Comparison of ENCODE assay signal across 23 cellular contexts in the genomic region with DNA sequence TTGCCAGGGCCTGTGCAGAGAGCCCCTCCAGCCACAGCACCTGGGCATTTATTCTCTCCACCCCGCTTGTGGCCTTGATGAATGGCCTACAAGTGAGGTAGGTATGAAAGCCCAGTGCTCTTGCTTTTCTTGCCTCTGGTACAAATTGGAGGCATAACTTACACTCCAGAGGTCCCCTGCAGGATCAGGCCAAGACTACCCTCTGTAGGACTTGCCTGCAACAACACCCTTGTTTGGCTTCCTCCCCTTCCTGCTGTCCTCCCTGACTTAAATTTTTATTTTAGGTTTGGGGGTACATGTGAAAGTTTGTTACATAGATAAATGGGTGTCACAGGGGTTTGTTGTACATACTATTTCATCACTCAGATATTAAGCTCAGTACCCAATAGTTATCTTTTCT.
DNase-seq lines count a peak whose midpoint lies in the region; ATAC-seq, FAIRE-seq and TF ChIP-seq lines count a peak whose summit lies in the region.
"Had no signal": no experiment of that assay in that cellular context is flagged by ENCODE, and none has a peak within 500 bp of the region (broad histone marks: within the 10 kb centered on the region; RNA-seq: fewer than 3 reads in every experiment).

No MANE protein-coding gene starts in this region.

- intact Hi-C loops in activated B cell treated with CpG ODN at 0.5 μM for 24 hours (cut with micrococcal nuclease): no loop called here

- FAIRE-seq in GM12891 (lab: Jason Lieb, UNC): no peak

- H4K91ac ChIP-seq in H9 (ENCODE audit: insufficient read length, low read depth, low read length): no peak overlapping the region

- no peaks in the 10 kb centered on the region for H3K23me2 ChIP-seq in H9 (ENCODE audit: insufficient read length, low read depth, low read length, poor library complexity, severe bottlenecking)

- H3K36me3 ChIP-seq in BE2C: no peaks in the 10 kb centered on the region
- H3K36me3 ChIP-seq in mesendoderm (ENCODE audit: control insufficient read depth, insufficient read depth, low read length): no peaks in the 10 kb centered on the region
- H3K36me3 ChIP-seq: esophagus squamous epithelium had no signal

- H2BK15ac ChIP-seq in H9 (ENCODE audit: low read depth, low read length) (no peak overlapping the region), mesendoderm (replicated peaks; ENCODE audit: low read depth) (no peak overlapping the region)

- H2BK5ac ChIP-seq in H9 (ENCODE audit: insufficient read length, low read length) (no peak overlapping the region), mesendoderm (ENCODE audit: low read length) (no peak overlapping the region)

- peaks cover 12% of the 10 kb centered on the region for H3K4me1 ChIP-seq in BE2C
- H3K4me1 ChIP-seq in H9 (ENCODE audit: insufficient read depth, low read length): no peaks in the 10 kb centered on the region
- no peaks in the 10 kb centered on the region for H3K4me1 ChIP-seq in mesendoderm (ENCODE audit: control insufficient read depth, low read depth, low read length)
- H3K4me1 ChIP-seq: esophagus squamous epithelium had no signal

- H2BK12ac ChIP-seq in H9 (ENCODE audit: insufficient read length, low read depth, low read length): no peak overlapping the region

- H3T11ph ChIP-seq in H9 (ENCODE audit: low read length): no peak overlapping the region

- no peak overlapping the region for H2AFZ ChIP-seq in H9 (ENCODE audit: low read length)

- H4K5ac ChIP-seq in H9 (ENCODE audit: insufficient read length, low read depth, low read length): no peak overlapping the region
- H4K5ac ChIP-seq in mesendoderm (ENCODE audit: low read length): no peak overlapping the region

- no peak overlapping the region for H3K56ac ChIP-seq in H9 (ENCODE audit: insufficient read length, low read depth, low read length)
- no peak overlapping the region for H3K56ac ChIP-seq in mesendoderm (ENCODE audit: low read length)

- TF ChIP-seq CTCF in BE2C (IDR thresholded peaks at IDR 0.05; ENCODE audit: low read depth, low read length) (peak; percentile 24; the same call in 1 of the 2 replicates), H9 (conservative IDR thresholded peaks at IDR 0.05) (peak; percentile 35; the same call in 2 of the 3 replicates), activated B cell treated with CpG ODN at 0.5 μM for 24 hours (IDR thresholded peaks at IDR 0.05) (no peak)

- H2AK5ac ChIP-seq in H9 (ENCODE audit: insufficient read length, low read length) (no peak overlapping the region), mesendoderm (ENCODE audit: low read length) (no peak overlapping the region)

- H2BK120ac ChIP-seq in H9 (ENCODE audit: low read depth, low read length, poor library complexity, severe bottlenecking): no peak overlapping the region
- H2BK120ac ChIP-seq in mesendoderm (ENCODE audit: low read depth, low read length): no peak overlapping the region

- H2BK20ac ChIP-seq in H9 (ENCODE audit: low read depth, low read length, poor library complexity, severe bottlenecking): no peak overlapping the region

- no peaks in the 10 kb centered on the region for H3K4me1 Mint-ChIP-seq in H9
- H3K4me1 Mint-ChIP-seq in activated B cell treated with CpG ODN at 0.5 μM for 24 hours: peaks cover 17% of the 10 kb centered on the region
- H3K4me1 Mint-ChIP-seq: nephron progenitor cell had no signal

- H4K20me1 ChIP-seq in H9 (ENCODE audit: control insufficient read depth, insufficient read depth, insufficient read length): no peaks in the 10 kb centered on the region

- H3K36me3 Mint-ChIP-seq in H9 (ENCODE audit: insufficient read depth in 1 of 3, low read depth in 3 of 3) (peaks cover 0 to 7% (median 4%) of the 10 kb centered on the region in 3 experiments; a peak in 5 of 7 replicates), activated B cell treated with CpG ODN at 0.5 μM for 24 hours (ENCODE audit: low read depth) (no peaks in the 10 kb centered on the region)
- H3K36me3 Mint-ChIP-seq: mesothelial cell of epicardium had no signal

- no peak overlapping the region for H3K9ac ChIP-seq in H9 (ENCODE audit: extremely low read depth, insufficient read length, low read length)
- no peak overlapping the region for H3K9ac ChIP-seq in mesendoderm (ENCODE audit: low read length)

- H3K79me1 ChIP-seq in H9 (ENCODE audit: insufficient read depth, low read depth, low read length, poor library complexity, severe bottlenecking) (no peaks in the 10 kb centered on the region), mesendoderm (ENCODE audit: low read length) (no peaks in the 10 kb centered on the region)

- H3K4me2 ChIP-seq in H9 (ENCODE audit: insufficient read depth, insufficient read length, low read length): no peak overlapping the region
- no peak overlapping the region for H3K4me2 ChIP-seq in mesendoderm (ENCODE audit: low read length)

- no CpG with 5 or more reads among the region's 1 CpG for WGBS in H9 (ENCODE audit: extremely low coverage, insufficient read length, low lambda C conversion rate)
- no CpG with 5 or more reads among the region's 1 CpG for WGBS in mesendoderm (ENCODE audit: extremely low coverage, insufficient coverage, low lambda C conversion rate)

- H3K4me3 Mint-ChIP-seq in H9: no peak overlapping the region
- H3K4me3 Mint-ChIP-seq in activated B cell treated with CpG ODN at 0.5 μM for 24 hours: no peak overlapping the region
- H3K4me3 Mint-ChIP-seq: activated naive CD8-positive, alpha-beta T cell; mesothelial cell of epicardium; nephron progenitor cell had no signal

- no peak overlapping the region for H3K14ac ChIP-seq in H9 (ENCODE audit: insufficient read depth, low read length)

- H4K8ac ChIP-seq in H9 (replicated peaks; ENCODE audit: insufficient read length, low read depth, low read length) (no peak overlapping the region), mesendoderm (ENCODE audit: low read depth, low read length) (no peak overlapping the region)

- CTCF ChIA-PET in activated B cell treated with CpG ODN at 0.5 μM for 24 hours (lab: Charles Lee): interaction anchor here (1.3 kb wide), 1 partner anchor 161 kb away, joined by 3 read pairs; no protein-coding TSS in a partner anchor

- POLR2A ChIA-PET in activated B cell treated with CpG ODN at 0.5 μM for 24 hours (lab: Charles Lee): no interaction called here

- no peak for TF ChIP-seq POLR2A in GM12891 (IDR thresholded peaks at IDR 0.05; ENCODE audit: low read depth, low read length)

- H3K9me3 Mint-ChIP-seq in H9: peaks cover 8 to 12% of the 10 kb centered on the region in 2 experiments
- peaks cover 11% of the 10 kb centered on the region for H3K9me3 Mint-ChIP-seq in activated B cell treated with CpG ODN at 0.5 μM for 24 hours

- H3K27me3 Mint-ChIP-seq in H9 (ENCODE audit: low read depth): no peaks in the 10 kb centered on the region; the same call in 1 of the 2 replicates
- H3K27me3 Mint-ChIP-seq in activated B cell treated with CpG ODN at 0.5 μM for 24 hours: no peaks in the 10 kb centered on the region
- H3K27me3 Mint-ChIP-seq: activated naive CD8-positive, alpha-beta T cell had no signal

- H3K79me2 ChIP-seq in H9 (ENCODE audit: insufficient read depth, low read length) (no peaks in the 10 kb centered on the region), mesendoderm (ENCODE audit: control insufficient read depth, insufficient read depth, low read length) (no peaks in the 10 kb centered on the region)

- H3K18ac ChIP-seq in H9 (ENCODE audit: insufficient read length, low read depth, low read length) (no peak overlapping the region), mesendoderm (ENCODE audit: low read length) (no peak overlapping the region)

- H3K27ac Mint-ChIP-seq in H9: no peak overlapping the region
- no peak overlapping the region for H3K27ac Mint-ChIP-seq in activated B cell treated with CpG ODN at 0.5 μM for 24 hours
- H3K27ac Mint-ChIP-seq: activated naive CD8-positive, alpha-beta T cell; mesothelial cell of epicardium; nephron progenitor cell had no signal

- no peak overlapping the region for H3K23ac ChIP-seq in H9 (ENCODE audit: insufficient read length, low read depth, low read length)
- H3K23ac ChIP-seq in mesendoderm (ENCODE audit: low read length): no peak overlapping the region

- H3K4me3 ChIP-seq in BE2C (ENCODE audit: low read depth, low read length): no peak overlapping the region
- H3K4me3 ChIP-seq in mesendoderm (ENCODE audit: low read length): no peak overlapping the region
- H3K4me3 ChIP-seq: esophagus squamous epithelium had no signal

- H3K27me3 ChIP-seq in BE2C (no peaks in the 10 kb centered on the region), H9 (ENCODE audit: insufficient read depth, low read length) (no peaks in the 10 kb centered on the region), mesendoderm (ENCODE audit: insufficient read depth, low read length, poor library complexity) (no peaks in the 10 kb centered on the region)
- H3K27me3 ChIP-seq: esophagus squamous epithelium had no signal

- DNase-seq in BE2C (no peak), H9 (no peak), activated B cell treated with CpG ODN at 0.5 μM for 24 hours (no peak), mesendoderm (peak; percentile 22), GM12891 (ENCODE audit: insufficient read length, low spot score) (no peak), NCI-H226 (no peak)
- DNase-seq: activated CD4-positive, CD25-positive, alpha-beta regulatory T cell treated with anti-CD3 and anti-CD28 coated beads, Interleukin-2, amount 50 U/mL, for 72 hours; Caco-2; cerebellar nuclear complex; effector CD8-positive, alpha-beta T cell; esophagus squamous epithelium; left colon; NCI-H1092; NCI-H2107; NCI-H510A treated with DMSO at 0.1 percent for 48 hours; nephron progenitor cell; RPMI8226; stimulated activated CD4-positive, alpha-beta T cell treated with anti-CD3 and anti-CD28 coated beads, Interleukin-2, amount 100 ng/mL, for 24 hours; stimulated activated naive CD4-positive, alpha-beta T cell; T1000 had no signal

- H3K4ac ChIP-seq in H9 (ENCODE audit: low read depth, low read length): no peak overlapping the region
- H3K4ac ChIP-seq in mesendoderm (ENCODE audit: low read depth, low read length): no peak overlapping the region

- no peaks in the 10 kb centered on the region for H3K9me3 ChIP-seq in BE2C
- no peaks in the 10 kb centered on the region for H3K9me3 ChIP-seq in H9 (ENCODE audit: control insufficient read depth, low read depth, low read length)
- H3K9me3 ChIP-seq: Caco-2 had no signal

- ATAC-seq in activated B cell treated with CpG ODN at 0.5 μM for 24 hours (ENCODE audit: low read depth) (peak; percentile 34), HG03439 (IDR thresholded peaks at IDR 0.05; ENCODE audit: unreplicated experiment) (no peak)
- ATAC-seq: left colon had no signal

- H3K27ac ChIP-seq in H9 (ENCODE audit: insufficient read length, low read depth, low read length) (no peak overlapping the region), mesendoderm (ENCODE audit: low read depth, low read length) (no peak overlapping the region)
- H3K27ac ChIP-seq: esophagus squamous epithelium had no signal

TF ChIP-seq in GM12891, 5 proteins besides CTCF, POLR2A, EP300 and RAD21:
- no peak for TF ChIP-seq POU2F2 (IDR thresholded peaks at IDR 0.05; ENCODE audit: low read depth, low read length)
- TF ChIP-seq PAX5 (IDR thresholded peaks at IDR 0.05; ENCODE audit: insufficient read depth, low read length, severe bottlenecking): no peak
- TF ChIP-seq TAF1 (IDR thresholded peaks at IDR 0.05; ENCODE audit: low read depth, low read length): no peak
- no peak for TF ChIP-seq SPI1 (IDR thresholded peaks at IDR 0.05; ENCODE audit: low read depth, low read length)
- no peak for TF ChIP-seq POLR2AphosphoS5 (IDR thresholded peaks at IDR 0.05; ENCODE audit: low read depth, low read length)
